In genomic region chr16:89711601-89712475, GRCh38 we compare ENCODE assay signal across 1 cellular context.
TF ChIP-seq lines count a peak whose summit lies in the region.

No MANE protein-coding gene starts in this region.

TF ChIP-seq in H1, 55 proteins besides CTCF, POLR2A, EP300 and RAD21:
- TF ChIP-seq KDM5A (IDR thresholded peaks at IDR 0.05; ENCODE audit: low read length) (no peak), TBP (IDR thresholded peaks at IDR 0.05; ENCODE audit: low read depth, low read length) (peak; percentile 81), GABPA (IDR thresholded peaks at IDR 0.05; ENCODE audit: borderline replicate concordance, insufficient read depth, low read length) (no peak), EZH2 (IDR thresholded peaks at IDR 0.05; ENCODE audit: low read depth, low read length, severe bottlenecking) (no peak), USF2 (IDR thresholded peaks at IDR 0.05; ENCODE audit: low read length) (no peak), SP1 (IDR thresholded peaks at IDR 0.05; ENCODE audit: low read depth, low read length) (no peak), CTBP2 (IDR thresholded peaks at IDR 0.05; ENCODE audit: borderline replicate concordance, insufficient read depth, insufficient read length, low read length) (no peak), MAFK (IDR thresholded peaks at IDR 0.05; ENCODE audit: low read depth, low read length) (no peak), CHD7 (IDR thresholded peaks at IDR 0.05; ENCODE audit: insufficient replicate concordance, low read length) (no peak), PHF8 (conservative IDR thresholded peaks at IDR 0.05; ENCODE audit: low read depth, low read length) (peak; percentile 77), JUND (IDR thresholded peaks at IDR 0.05; ENCODE audit: low read length) (no peak), SP4 (IDR thresholded peaks at IDR 0.05; ENCODE audit: low read length) (no peak), SAP30 (IDR thresholded peaks at IDR 0.05; ENCODE audit: insufficient read depth, insufficient replicate concordance, low read length) (no peak), BACH1 (IDR thresholded peaks at IDR 0.05; ENCODE audit: low read length) (no peak), GTF2F1 (IDR thresholded peaks at IDR 0.05; ENCODE audit: borderline replicate concordance, low read depth, low read length) (no peak), TAF7 (optimal IDR thresholded peaks at IDR 0.05; ENCODE audit: borderline replicate concordance, low read depth, low read length) (peak; percentile 54), KDM1A (IDR thresholded peaks at IDR 0.05; ENCODE audit: borderline replicate concordance, low read length) (no peak), NRF1 (IDR thresholded peaks at IDR 0.05; ENCODE audit: low read depth, low read length) (no peak), KDM4A (IDR thresholded peaks at IDR 0.05; ENCODE audit: low read depth, low read length, severe bottlenecking) (peak; percentile 92), POLR2AphosphoS5 (IDR thresholded peaks at IDR 0.05; ENCODE audit: low read depth, low read length) (peak; percentile 83), CHD1 (IDR thresholded peaks at IDR 0.05; ENCODE audit: low read depth, low read length) (no peak), ATF2 (IDR thresholded peaks at IDR 0.05; ENCODE audit: low read length) (no peak), TEAD4 (IDR thresholded peaks at IDR 0.05; ENCODE audit: low read depth, low read length) (no peak), YY1 (IDR thresholded peaks at IDR 0.05; ENCODE audit: low read depth, low read length) (no peak), RNF2 (IDR thresholded peaks at IDR 0.05; ENCODE audit: borderline replicate concordance, low read depth, low read length, missing control alignments, poor library complexity, severe bottlenecking) (no peak), ASH2L (IDR thresholded peaks at IDR 0.05; ENCODE audit: low read length) (no peak), EGR1 (IDR thresholded peaks at IDR 0.05; ENCODE audit: borderline replicate concordance, low read depth, low read length) (peak; percentile 32; the same call in 1 of the 2 replicates), TCF12 (IDR thresholded peaks at IDR 0.05; ENCODE audit: low read depth, low read length) (no peak), BRCA1 (IDR thresholded peaks at IDR 0.05; ENCODE audit: low read depth, low read length) (no peak), SIRT6 (IDR thresholded peaks at IDR 0.05; ENCODE audit: low read length) (no peak), CREB1 (IDR thresholded peaks at IDR 0.05) (no peak), CHD2 (IDR thresholded peaks at IDR 0.05; ENCODE audit: low read length) (no peak), CBX8 (IDR thresholded peaks at IDR 0.05; ENCODE audit: borderline replicate concordance, low read depth, low read length) (no peak), POU5F1 (IDR thresholded peaks at IDR 0.05; ENCODE audit: low read depth, low read length) (no peak), CEBPB (IDR thresholded peaks at IDR 0.05; ENCODE audit: low read depth, low read length) (no peak), ZNF274 (IDR thresholded peaks at IDR 0.05; ENCODE audit: borderline replicate concordance, extremely low read depth, low read length) (no peak), RBBP5 (IDR thresholded peaks at IDR 0.05; ENCODE audit: borderline replicate concordance, low read depth, low read length) (no peak), CBX5 (IDR thresholded peaks at IDR 0.05; ENCODE audit: low read depth, low read length) (no peak), RXRA (IDR thresholded peaks at IDR 0.05; ENCODE audit: insufficient read depth, low read depth, low read length) (no peak), SRF (IDR thresholded peaks at IDR 0.05; ENCODE audit: low read depth, low read length) (no peak), BCL11A (IDR thresholded peaks at IDR 0.05; ENCODE audit: low read depth in 2 of 2, low read length in 2 of 2) (no peak), SIN3A (conservative IDR thresholded peaks at IDR 0.05 in 1 of 2, IDR thresholded peaks at IDR 0.05 in 1 of 2; ENCODE audit: low read depth in 1 of 2, low read length in 2 of 2) (peak in 1 of 2 experiments; percentile 63; a peak in 2 of 4 replicates), RFX5 (IDR thresholded peaks at IDR 0.05; ENCODE audit: borderline replicate concordance, low read depth, low read length) (no peak), HDAC6 (IDR thresholded peaks at IDR 0.05; ENCODE audit: low read depth, low read length) (no peak), SIX5 (IDR thresholded peaks at IDR 0.05; ENCODE audit: low read depth, low read length) (no peak), ATF3 (IDR thresholded peaks at IDR 0.05; ENCODE audit: insufficient read depth, low read depth, low read length) (no peak), FOSL1 (IDR thresholded peaks at IDR 0.05; ENCODE audit: insufficient read depth, low read depth, low read length) (no peak), SP2 (IDR thresholded peaks at IDR 0.05; ENCODE audit: low read length) (no peak), TAF1 (IDR thresholded peaks at IDR 0.05; ENCODE audit: low read depth, low read length) (peak; percentile 78), JUN (IDR thresholded peaks at IDR 0.05; ENCODE audit: low read depth, low read length) (no peak), NANOG (IDR thresholded peaks at IDR 0.05; ENCODE audit: insufficient read depth, low read depth, low read length, poor library complexity, severe bottlenecking) (no peak), E2F6 (IDR thresholded peaks at IDR 0.05) (no peak), MAX (IDR thresholded peaks at IDR 0.05) (peak; percentile 88), SUZ12 (IDR thresholded peaks at IDR 0.05; ENCODE audit: low read length) (no peak), HDAC2 (IDR thresholded peaks at IDR 0.05; ENCODE audit: borderline replicate concordance in 1 of 2, low read depth in 2 of 2, low read length in 2 of 2) (0 out of 4 replicates have a peak, but pooled peaks of 1 of the 2 experiments have one; percentile 30)
